11 cellular contexts compared by ENCODE assay signal in the genomic region with DNA sequence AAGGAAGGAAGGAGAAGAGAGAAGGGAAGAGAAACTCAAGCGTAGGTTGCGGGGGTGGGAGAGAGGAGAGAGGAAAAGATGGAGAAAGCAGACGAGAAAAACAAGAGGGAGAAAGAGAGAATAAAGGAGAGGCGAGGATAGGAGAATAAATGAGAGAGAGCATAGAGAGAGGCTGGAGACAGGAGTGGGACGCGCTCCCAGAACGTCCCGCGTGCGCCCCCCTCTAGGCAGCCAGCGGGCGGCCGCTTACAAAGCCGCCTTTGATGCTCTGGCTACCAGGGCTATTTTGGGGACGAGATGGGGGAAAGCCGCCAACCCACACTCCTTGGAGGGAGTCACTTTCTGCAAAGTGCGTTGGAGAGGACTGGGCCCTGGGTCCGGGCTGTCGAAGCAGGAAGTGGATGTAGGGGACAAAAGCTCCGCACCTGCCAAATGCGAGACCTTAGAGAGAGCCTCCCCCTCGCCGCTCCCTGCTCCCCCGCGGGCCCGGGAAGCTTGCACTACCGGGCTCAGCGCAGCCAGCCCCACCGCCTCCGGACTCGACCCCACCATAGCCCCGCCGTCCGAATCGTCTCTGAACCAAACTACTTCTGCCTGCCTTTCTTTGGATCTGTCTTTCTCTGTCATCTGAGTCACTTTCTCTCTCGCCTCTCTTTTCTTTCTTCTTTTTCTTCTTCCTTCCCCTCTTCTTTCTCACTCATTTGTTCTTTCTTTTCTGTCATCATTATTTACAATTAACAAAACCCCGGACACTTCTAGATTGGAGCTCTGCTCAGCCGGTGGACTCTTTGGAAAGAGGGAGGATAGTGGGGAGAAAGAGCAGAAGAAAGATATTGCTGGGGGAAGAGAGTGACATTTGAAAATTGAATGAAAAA. TPM values are rescaled to one million over a fixed set of nuclear protein-coding genes. Genes with fewer than 3 reads are reported as not detected.
DNase-seq lines count a peak whose midpoint lies in the region; ATAC-seq, FAIRE-seq and TF ChIP-seq lines count a peak whose summit lies in the region.
"Had no signal": no experiment of that assay in that cellular context is flagged by ENCODE, and none has a peak within 500 bp of the region (broad histone marks: within the 10 kb centered on the region; RNA-seq: fewer than 3 reads in every experiment).

No MANE protein-coding gene starts in this region.

- H3K9ac ChIP-seq in HUES64 (ENCODE audit: low read depth, low read length) = no peak overlapping the region

- no peak for FAIRE-seq in pancreas (lab: Jason Lieb, UNC)

- H3K27me3 ChIP-seq in HUES64 (ENCODE audit: insufficient read depth, low read length) = peaks cover 100% of the 10 kb centered on the region
- peaks cover 0 to 42% (median 9%) of the 10 kb centered on the region in 4 donors for H3K27me3 ChIP-seq in pancreas
- H3K27me3 ChIP-seq in testis = no peaks in the 10 kb centered on the region

- TF ChIP-seq CTCF in pancreas (IDR thresholded peaks at IDR 0.05) (no peak), testis (IDR thresholded peaks at IDR 0.05) (no peak)

- 2% methylated on average over 38 of the region's 38 CpGs for WGBS in HUES64
- 2 to 3% methylated on average over 38 of the region's 38 CpGs for WGBS in pancreas, 2 donors
- WGBS in testis, 2 donors = 3% methylated on average over 34 to 38 of the region's 38 CpGs

- peaks cover 32% of the 10 kb centered on the region for H3K4me1 ChIP-seq in HUES64 (ENCODE audit: insufficient read depth, low read length)
- peaks cover 0 to 4% (median 0%) of the 10 kb centered on the region in 3 donors for H3K4me1 ChIP-seq in pancreas
- peaks cover 6% of the 10 kb centered on the region for H3K4me1 ChIP-seq in testis
- H3K4me1 ChIP-seq: left lung, SJSA1 had no signal

- no peak for TF ChIP-seq POLR2A in testis (IDR thresholded peaks at IDR 0.05)

- H3K27ac ChIP-seq in HUES64 (ENCODE audit: low read depth, low read length) (no peak overlapping the region), cingulate gyrus (ENCODE audit: low read depth, low read length) (peak overlapping the region; percentile 77), pancreas (no peak overlapping the region), testis (no peak overlapping the region)
- H3K27ac ChIP-seq: left lung, SJSA1 had no signal

- peak; percentile 43 for DNase-seq in NCI-H1436 (lab: John Stamatoyannopoulos, UW)
- no peak for DNase-seq in NCI-H1436 treated with DMSO at 0.1 percent for 48 hours (lab: John Stamatoyannopoulos, UW)
- DNase-seq in pancreas = no peak
- DNase-seq in germinal center (ENCODE audit: low spot score) = no peak
- no peak for DNase-seq in testis

- H3K36me3 ChIP-seq in HUES64 (ENCODE audit: insufficient read depth, low read length) = no peaks in the 10 kb centered on the region
- no peaks in the 10 kb centered on the region for H3K36me3 ChIP-seq in pancreas
- H3K36me3 ChIP-seq in testis (ENCODE audit: low read depth, missing control alignments) = no peaks in the 10 kb centered on the region
- H3K36me3 ChIP-seq: left lung, SJSA1 had no signal

- ATAC-seq in pancreas (peak in 3 of 4 donors; percentile 44 to 57 (median 49)), GM18858 (IDR thresholded peaks at IDR 0.05; ENCODE audit: unreplicated experiment) (no peak)

- intact Hi-C loops in pancreas (cut with DNase I) (no loop called here), testis (cut with DNase I; ENCODE audit: low total_unique reads) (no loop called here)

- H3K4me3 ChIP-seq in HUES64 (ENCODE audit: low read length) (peak overlapping the region; percentile 38), pancreas (peak overlapping the region in 1 of 4 donors; percentile 17), testis (peak overlapping the region in 1 of 2 donors; percentile 9)
- H3K4me3 ChIP-seq: left lung, SJSA1 had no signal

- H3K9me3 ChIP-seq in HUES64 (ENCODE audit: insufficient read depth, low read depth, low read length) = peaks cover 12% of the 10 kb centered on the region
- H3K9me3 ChIP-seq in pancreas = no peaks in the 10 kb centered on the region
- H3K9me3 ChIP-seq in testis = no peaks in the 10 kb centered on the region
- H3K9me3 ChIP-seq: left lung, SJSA1 had no signal

RNA-seq across cellular contexts. Expression of a gene that starts 8.0 kb away (rescaled TPM):
- 1.00 TPM for polyA plus RNA-seq in HUES64 (2013, experiment 1 of 2)
- 1.8 TPM for polyA plus RNA-seq in HUES64 (2013, experiment 2 of 2)
- total RNA-seq in pancreas (under 1 TPM in 4 of 6 donors, not detected in 2; 0.04 to 0.21 (median 0.16) TPM), testis (under 1 TPM; 0.25 to 0.71 TPM)
- polyA plus RNA-seq in pancreas (under 1 TPM; 0.19 to 0.40 TPM), testis (ENCODE audit: insufficient read depth, low read depth, low replicate concordance) (0.33 TPM)
- total RNA-seq: A172, SJSA1 had no signal

RNA-seq across cellular contexts. Expression of a gene that starts 48.5 kb away (rescaled TPM):
- 1.2 TPM for polyA plus RNA-seq in HUES64 (2013, experiment 1 of 2)
- 1.5 TPM for polyA plus RNA-seq in HUES64 (2013, experiment 2 of 2)
- total RNA-seq in pancreas (10 to 100 TPM in 4 of 6 donors, 1 to 10 TPM in 2; 5.9 to 27.4 (median 11.5) TPM), testis (10 to 100 TPM in 1 of 2 donors, 1 to 10 TPM in 1; 9.3 to 18.4 TPM)
- polyA plus RNA-seq in pancreas (10 to 100 TPM; 42.0 to 89.3 TPM), testis (ENCODE audit: insufficient read depth, low read depth, low replicate concordance) (23.2 TPM)
- total RNA-seq: A172, left lung, SJSA1 had no signal
